13 cellular contexts compared by ENCODE assay signal in the genomic region with DNA sequence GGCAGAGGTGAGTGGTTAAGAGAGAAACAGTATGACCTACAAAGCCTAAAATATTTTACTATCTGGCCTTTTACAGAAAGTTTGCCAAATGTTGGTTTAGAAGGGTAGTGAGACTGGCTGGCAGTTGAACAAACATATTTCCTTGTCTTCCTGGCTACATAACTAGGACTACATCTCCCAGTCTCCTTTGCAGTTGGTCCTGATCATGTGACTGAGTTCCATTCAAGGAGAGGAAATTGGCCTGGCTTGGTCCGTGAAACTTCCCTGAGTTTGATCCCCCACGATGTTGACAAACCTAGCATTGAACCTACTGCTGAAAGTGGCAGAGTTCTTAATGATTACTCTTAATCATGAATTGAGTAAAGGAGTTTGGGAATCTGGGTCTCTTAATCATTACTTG.
DNase-seq lines count a peak whose midpoint lies in the region; ATAC-seq and TF ChIP-seq lines count a peak whose summit lies in the region.
"Had no signal": no experiment of that assay in that cellular context is flagged by ENCODE, and none has a peak within 500 bp of the region (broad histone marks: within the 10 kb centered on the region; RNA-seq: fewer than 3 reads in every experiment).

No MANE protein-coding gene starts in this region.

- no peaks in the 10 kb centered on the region for H3K79me1 ChIP-seq in neuronal stem cell (ENCODE audit: low read depth, low read length)

- H3K23ac ChIP-seq in neuronal stem cell (ENCODE audit: low read depth, low read length, poor library complexity): no peak overlapping the region

- H4K20me1 ChIP-seq in GM23248 (ENCODE audit: insufficient read depth): no peaks in the 10 kb centered on the region

- no peak for TF ChIP-seq CTCF in epithelial cell of esophagus (IDR thresholded peaks at IDR 0.05; ENCODE audit: insufficient read depth, low read depth, low read length, missing control alignments)

- ATAC-seq in GM21367 (IDR thresholded peaks at IDR 0.05; ENCODE audit: unreplicated experiment): no peak
- ATAC-seq: naive thymus-derived CD4-positive, alpha-beta T cell; T-cell had no signal

- no peak overlapping the region for H4K91ac ChIP-seq in neuronal stem cell (ENCODE audit: low read depth, low read length, poor library complexity)

- no peak overlapping the region for H2BK5ac ChIP-seq in neuronal stem cell (ENCODE audit: low read length)

- no peaks in the 10 kb centered on the region for H3K27me3 ChIP-seq in GM23248 (replicated peaks; ENCODE audit: insufficient read depth)
- H3K27me3 ChIP-seq in neuronal stem cell (ENCODE audit: control insufficient read depth in 3 of 3, insufficient read depth in 3 of 3, low read depth in 1 of 3, low read length in 3 of 3): peaks cover 0 to 5% (median 0%) of the 10 kb centered on the region in 3 experiments
- H3K27me3 ChIP-seq: sigmoid colon, suprapubic skin had no signal

- H3F3A ChIP-seq in GM23248 (ENCODE audit: insufficient read depth): no peaks in the 10 kb centered on the region; the same call in 1 of the 2 replicates

- H2BK12ac ChIP-seq in neuronal stem cell (ENCODE audit: low read length): no peak overlapping the region

- H3K36me3 ChIP-seq in GM23248 (ENCODE audit: low read depth) (no peaks in the 10 kb centered on the region), neuronal stem cell (replicated peaks in 1 of 2; ENCODE audit: control insufficient read depth in 2 of 2, insufficient read depth in 2 of 2, low read length in 2 of 2) (no peaks in the 10 kb centered on the region)
- H3K36me3 ChIP-seq: sigmoid colon, suprapubic skin had no signal

- no peak overlapping the region for H4K8ac ChIP-seq in neuronal stem cell (ENCODE audit: low read depth, low read length)

- no peak overlapping the region for H3K14ac ChIP-seq in neuronal stem cell (ENCODE audit: low read length)

- H3K4ac ChIP-seq in neuronal stem cell (ENCODE audit: low read length): no peak overlapping the region

- H3K4me3 ChIP-seq in GM23248: no peak overlapping the region
- H3K4me3 ChIP-seq in epithelial cell of esophagus (ENCODE audit: low read length): no peak overlapping the region
- peak overlapping the region in 1 of 2 donors; percentile 28 for H3K4me3 ChIP-seq in neuronal stem cell (ENCODE audit: low read length in 2 of 2)
- H3K4me3 ChIP-seq: sigmoid colon, suprapubic skin had no signal

- H3K9ac ChIP-seq in GM23248 (no peak overlapping the region), neuronal stem cell (ENCODE audit: low read depth, low read length, poor library complexity) (no peak overlapping the region)

- no peaks in the 10 kb centered on the region for H3K79me2 ChIP-seq in GM23248 (ENCODE audit: insufficient read depth)

- H3K27ac ChIP-seq in GM23248 (no peak overlapping the region), neuronal stem cell (replicated peaks; ENCODE audit: low read length) (no peak overlapping the region)
- H3K27ac ChIP-seq: sigmoid colon, suprapubic skin had no signal

- no peak overlapping the region for H3K18ac ChIP-seq in neuronal stem cell (ENCODE audit: low read length)

- H3K4me2 ChIP-seq in GM23248 (ENCODE audit: unreplicated experiment) (no peak overlapping the region), neuronal stem cell (ENCODE audit: insufficient read depth, low read length, poor library complexity, severe bottlenecking) (peak overlapping the region; percentile 35)

- H2AFZ ChIP-seq in GM23248 (peak overlapping the region; percentile 56; the same call in 1 of the 2 replicates), neuronal stem cell (ENCODE audit: low read length) (peak overlapping the region; percentile 89)

- H3K9me2 ChIP-seq in GM23248 (ENCODE audit: insufficient read depth): no peaks in the 10 kb centered on the region

- DNase-seq in GM23248: peak; percentile 32
- DNase-seq in OCI-M1 (lab: John Stamatoyannopoulos, UW): peak; percentile 3
- peak; percentile 40 for DNase-seq in epithelial cell of esophagus (ENCODE audit: low read depth)
- DNase-seq in neuronal stem cell (ENCODE audit: low spot score): no peak
- DNase-seq in globus pallidus (ENCODE audit: low spot score): no peak
- no peak for DNase-seq in AG08396 (ENCODE audit: low spot score)
- no peak for DNase-seq in SKM-1 (lab: John Stamatoyannopoulos, UW; ENCODE audit: unreplicated experiment)
- DNase-seq: naive thymus-derived CD4-positive, alpha-beta T cell; NCI-H146; sigmoid colon; T-cell had no signal

- H3K9me3 ChIP-seq in GM23248 (ENCODE audit: low read depth): no peaks in the 10 kb centered on the region
- peaks cover 0 to 2% of the 10 kb centered on the region in 2 donors for H3K9me3 ChIP-seq in neuronal stem cell (replicated peaks in 1 of 2; ENCODE audit: control insufficient read depth in 2 of 2, insufficient read depth in 1 of 2, low read depth in 1 of 2, low read length in 2 of 2)
- H3K9me3 ChIP-seq: sigmoid colon, suprapubic skin had no signal

- H2AK5ac ChIP-seq in neuronal stem cell (ENCODE audit: low read depth, low read length): no peak overlapping the region

- no peak overlapping the region for H2BK15ac ChIP-seq in neuronal stem cell (ENCODE audit: low read length)

- H3K4me1 ChIP-seq in GM23248 (ENCODE audit: insufficient read depth) (no peaks in the 10 kb centered on the region), neuronal stem cell (ENCODE audit: control insufficient read depth in 2 of 2, insufficient read depth in 1 of 2, low read depth in 1 of 2, low read length in 2 of 2) (peaks cover 0 to 2% of the 10 kb centered on the region in 2 donors)
- H3K4me1 ChIP-seq: sigmoid colon, suprapubic skin had no signal

- in situ Hi-C loops in GM23248 (cut with MboI): no loop called here

- no peak overlapping the region for H2BK120ac ChIP-seq in neuronal stem cell (ENCODE audit: low read depth, low read length)

- WGBS in GM23248 (ENCODE audit: low coverage in 1 of 2, low lambda C conversion rate in 2 of 2, missing lambda C conversion rate in 2 of 2), 2 experiments: 76% methylated on average over 2 of the region's 2 CpGs
- WGBS in neuronal stem cell (ENCODE audit: extremely low coverage in 2 of 2, insufficient read length in 2 of 2, insufficient replicate concordance in 1 of 2), 2 donors: no CpG with 5 or more reads among the region's 2 CpGs

Comparison
In these comparisons a context has a peak if more than half of its experiments do, and no peak if none do; other contexts are left out.
1. DNase-seq: peak in GM23248 (single experiment), OCI-M1 (single experiment) and epithelial cell of esophagus (single experiment); none in neuronal stem cell (single experiment), globus pallidus (single experiment), AG08396 (single experiment) and SKM-1 (single experiment).